Comparison of ENCODE assay signal across 12 cellular contexts in genomic region chr4:173218411-173219125, GRCh38. TPM values are rescaled to one million over a fixed set of nuclear protein-coding genes. Genes with fewer than 3 reads are reported as not detected.
A peak's percentile ranks its signal among the peaks of the same experiment; 100 is the strongest.
DNase-seq lines count a peak whose midpoint lies in the region; ATAC-seq and TF ChIP-seq lines count a peak whose summit lies in the region.
"Had no signal": no experiment of that assay in that cellular context is flagged by ENCODE, and none has a peak within 500 bp of the region (broad histone marks: within the 10 kb centered on the region; RNA-seq: fewer than 3 reads in every experiment).

No MANE protein-coding gene starts in this region.

- peaks cover 2% of the 10 kb centered on the region for H3K79me2 ChIP-seq in osteoblast (ENCODE audit: insufficient read depth, low read length)

- TF ChIP-seq CTCF in brain microvascular endothelial cell (IDR thresholded peaks at IDR 0.05; ENCODE audit: low read depth, low read length, missing control alignments) (no peak), osteoblast (IDR thresholded peaks at IDR 0.05; ENCODE audit: extremely low read depth, low read depth, low read length) (no peak)

- peak overlapping the region; percentile 37 for H3K4me2 ChIP-seq in osteoblast (ENCODE audit: insufficient read depth, low read length)

- H3K27me3 ChIP-seq in brain microvascular endothelial cell (replicated peaks): no peaks in the 10 kb centered on the region
- H3K27me3 ChIP-seq in osteoblast (ENCODE audit: insufficient read depth, low read length): no peaks in the 10 kb centered on the region

- no peaks in the 10 kb centered on the region for H3K9me3 ChIP-seq in osteoblast (ENCODE audit: low read depth, low read length)

- in situ Hi-C loops in brain microvascular endothelial cell (cut with HindIII; ENCODE audit: low pct_ligation_motif_present, low sequenced_read_pairs): no loop called here

- H3K4me1 ChIP-seq in osteoblast (ENCODE audit: insufficient read depth, low read length): peaks cover 33% of the 10 kb centered on the region

- ATAC-seq in HG03469 (IDR thresholded peaks at IDR 0.05; ENCODE audit: unreplicated experiment) (no peak), HG03439 (IDR thresholded peaks at IDR 0.05; ENCODE audit: unreplicated experiment) (no peak), GM18909 (IDR thresholded peaks at IDR 0.05; ENCODE audit: poor library complexity, unreplicated experiment) (no peak)
- ATAC-seq: activated naive CD8-positive, alpha-beta T cell treated with anti-CD3 and anti-CD28 coated beads, Interleukin-2, amount 50 U/mL, for 24 hours had no signal

- H4K20me1 ChIP-seq in osteoblast (ENCODE audit: insufficient read depth, low read length): peaks cover 6% of the 10 kb centered on the region

- peak overlapping the region; percentile 80 for H3K27ac ChIP-seq in brain microvascular endothelial cell
- peak overlapping the region; percentile 52 for H3K27ac ChIP-seq in osteoblast (ENCODE audit: low read depth, low read length)

- H3K36me3 ChIP-seq in brain microvascular endothelial cell (replicated peaks): no peaks in the 10 kb centered on the region
- no peaks in the 10 kb centered on the region for H3K36me3 ChIP-seq in osteoblast (ENCODE audit: insufficient read depth, low read length)

- DNase-seq in GM04504 (ENCODE audit: low read depth): peak; percentile 46
- DNase-seq in LoVo (ENCODE audit: low spot score): peak; percentile 79
- DNase-seq in brain microvascular endothelial cell: peak; percentile 96
- DNase-seq in osteoblast (ENCODE audit: insufficient read length, low spot score, missing footprints): no peak
- DNase-seq in activated T-cell treated with anti-CD3 and anti-CD28 coated beads, Interleukin-2, amount 50 U/mL, for 48 hours: no peak
- DNase-seq: activated CD4-positive, CD25-positive, alpha-beta regulatory T cell treated with anti-CD3 and anti-CD28 coated beads, Interleukin-2, amount 50 U/mL, for 72 hours; activated naive CD8-positive, alpha-beta T cell treated with anti-CD3 and anti-CD28 coated beads, Interleukin-2, amount 50 U/mL, for 24 hours; midbrain; NCI-H510A had no signal

- H3K4me3 ChIP-seq in brain microvascular endothelial cell (ENCODE audit: low read depth, low read length): no peak overlapping the region
- H3K4me3 ChIP-seq in osteoblast (ENCODE audit: insufficient read depth, low read length): no peak overlapping the region

- H2AFZ ChIP-seq in osteoblast (ENCODE audit: low read length): no peak overlapping the region

RNA-seq across cellular contexts. Expression of gene GALNT7, which starts 50.0 kb away (rescaled TPM):
- total RNA-seq in osteoblast: 18.8 and 22.7 TPM in 2 replicates

Comparison
In these comparisons a context has a peak if more than half of its experiments do, and no peak if none do; other contexts are left out.
1. DNase-seq: peak in GM04504 (single experiment), LoVo (single experiment) and brain microvascular endothelial cell (single experiment); none in osteoblast (single experiment) and activated T-cell treated with anti-CD3 and anti-CD28 coated beads, Interleukin-2, amount 50 U/mL, for 48 hours (0 of 2).